In genomic region chr14:106436310-106436905, GRCh38 we compare ENCODE assay signal across 8 cellular contexts.
DNase-seq lines count a peak whose midpoint lies in the region; TF ChIP-seq lines count a peak whose summit lies in the region.

No MANE protein-coding gene starts in this region.

- H3K27ac ChIP-seq in coronary artery: no peak overlapping the region

- no peaks in the 10 kb centered on the region for H3K36me3 ChIP-seq in GM06990 (ENCODE audit: control insufficient read depth, insufficient read depth, low read length)

- H3K27me3 ChIP-seq in GM06990 (replicated peaks; ENCODE audit: control insufficient read depth, insufficient read depth, low read length): no peaks in the 10 kb centered on the region

- TF ChIP-seq CTCF in GM06990 (IDR thresholded peaks at IDR 0.05; ENCODE audit: insufficient read depth, low read length, poor library complexity, severe bottlenecking) (peak; percentile 65), coronary artery (IDR thresholded peaks at IDR 0.05) (no peak)

- H3K4me3 ChIP-seq in GM06990 (replicated peaks; ENCODE audit: low read depth, low read length) (no peak overlapping the region), coronary artery (no peak overlapping the region)

- DNase-seq in GM06990 (ENCODE audit: extremely low read depth, insufficient read length): peak; percentile 35
- peak; percentile 51 for DNase-seq in NCI-H1694 (lab: John Stamatoyannopoulos, UW)
- peak; percentile 48 to 61 for DNase-seq in activated CD8-positive, alpha-beta memory T cell treated with anti-CD3 and anti-CD28 coated beads for 1 hour (ENCODE audit: extremely low read depth in 1 of 2, low read depth in 1 of 2)
- DNase-seq in iPS-NIHi11 (ENCODE audit: low spot score): peak; percentile 22
- peak; percentile 62 for DNase-seq in stimulated activated CD8-positive, alpha-beta memory T cell treated with anti-CD3 and anti-CD28 coated beads, Interleukin-4, amount 100 ng/mL, for 24 hours (ENCODE audit: low read depth)
- DNase-seq in coronary artery (ENCODE audit: low spot score): no peak
- DNase-seq in cortex of kidney (lab: John Stamatoyannopoulos, UW): no peak
- DNase-seq in COLO829 (ENCODE audit: low spot score): no peak

Comparison
In these comparisons a context has a peak if more than half of its experiments do, and no peak if none do; other contexts are left out.
1. DNase-seq: peak in GM06990 (single experiment), NCI-H1694 (single experiment), activated CD8-positive, alpha-beta memory T cell treated with anti-CD3 and anti-CD28 coated beads for 1 hour (2 of 2), iPS-NIHi11 (single experiment) and stimulated activated CD8-positive, alpha-beta memory T cell treated with anti-CD3 and anti-CD28 coated beads, Interleukin-4, amount 100 ng/mL, for 24 hours (single experiment); none in coronary artery (single experiment), cortex of kidney (single experiment) and COLO829 (single experiment).